Comparison of ENCODE assay signal across 2 cellular contexts in the genomic region with DNA sequence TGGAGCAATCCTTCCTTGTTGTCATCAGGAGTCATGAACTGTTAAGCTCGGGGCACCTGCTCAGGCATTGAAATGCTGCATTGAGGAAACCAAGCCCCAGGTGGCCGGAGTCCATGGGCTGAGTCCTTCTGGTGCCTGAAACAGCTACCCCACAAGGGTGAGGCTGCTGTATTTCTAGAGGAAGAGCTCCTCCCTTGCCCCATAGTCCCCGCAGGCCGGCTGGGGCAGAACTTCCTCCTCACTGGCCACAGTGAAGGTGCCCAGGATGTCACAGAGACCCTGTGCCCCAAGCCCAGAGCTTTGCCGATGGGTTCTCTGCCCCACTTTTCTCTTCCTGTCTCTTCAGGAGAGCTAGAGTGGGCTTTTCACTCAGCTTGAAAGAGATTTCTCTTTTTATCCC.
TF ChIP-seq lines count a peak whose summit lies in the region.

No MANE protein-coding gene starts in this region.

TF ChIP-seq in WTC11, 78 proteins besides CTCF, POLR2A, EP300 and RAD21:
- TF ChIP-seq CREB1 (CRISPR knock-in tag; IDR thresholded peaks at IDR 0.05) (no peak), ZNF138 (CRISPR knock-in tag; conservative IDR thresholded peaks at IDR 0.05) (no peak), ELF4 (CRISPR knock-in tag; IDR thresholded peaks at IDR 0.05; ENCODE audit: low read depth) (no peak), ZNF317 (CRISPR knock-in tag; IDR thresholded peaks at IDR 0.05; ENCODE audit: borderline replicate concordance, low read depth) (no peak), ESRRA (CRISPR knock-in tag; IDR thresholded peaks at IDR 0.05; ENCODE audit: borderline replicate concordance) (no peak)
- TF ChIP-seq, protein P1, sequence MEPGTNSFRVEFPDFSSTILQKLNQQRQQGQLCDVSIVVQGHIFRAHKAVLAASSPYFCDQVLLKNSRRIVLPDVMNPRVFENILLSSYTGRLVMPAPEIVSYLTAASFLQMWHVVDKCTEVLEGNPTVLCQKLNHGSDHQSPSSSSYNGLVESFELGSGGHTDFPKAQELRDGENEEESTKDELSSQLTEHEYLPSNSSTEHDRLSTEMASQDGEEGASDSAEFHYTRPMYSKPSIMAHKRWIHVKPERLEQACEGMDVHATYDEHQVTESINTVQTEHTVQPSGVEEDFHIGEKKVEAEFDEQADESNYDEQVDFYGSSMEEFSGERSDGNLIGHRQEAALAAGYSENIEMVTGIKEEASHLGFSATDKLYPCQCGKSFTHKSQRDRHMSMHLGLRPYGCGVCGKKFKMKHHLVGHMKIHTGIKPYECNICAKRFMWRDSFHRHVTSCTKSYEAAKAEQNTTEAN (CRISPR knock-in tag; IDR thresholded peaks at IDR 0.05) = no peak
- TF ChIP-seq, protein P2, sequence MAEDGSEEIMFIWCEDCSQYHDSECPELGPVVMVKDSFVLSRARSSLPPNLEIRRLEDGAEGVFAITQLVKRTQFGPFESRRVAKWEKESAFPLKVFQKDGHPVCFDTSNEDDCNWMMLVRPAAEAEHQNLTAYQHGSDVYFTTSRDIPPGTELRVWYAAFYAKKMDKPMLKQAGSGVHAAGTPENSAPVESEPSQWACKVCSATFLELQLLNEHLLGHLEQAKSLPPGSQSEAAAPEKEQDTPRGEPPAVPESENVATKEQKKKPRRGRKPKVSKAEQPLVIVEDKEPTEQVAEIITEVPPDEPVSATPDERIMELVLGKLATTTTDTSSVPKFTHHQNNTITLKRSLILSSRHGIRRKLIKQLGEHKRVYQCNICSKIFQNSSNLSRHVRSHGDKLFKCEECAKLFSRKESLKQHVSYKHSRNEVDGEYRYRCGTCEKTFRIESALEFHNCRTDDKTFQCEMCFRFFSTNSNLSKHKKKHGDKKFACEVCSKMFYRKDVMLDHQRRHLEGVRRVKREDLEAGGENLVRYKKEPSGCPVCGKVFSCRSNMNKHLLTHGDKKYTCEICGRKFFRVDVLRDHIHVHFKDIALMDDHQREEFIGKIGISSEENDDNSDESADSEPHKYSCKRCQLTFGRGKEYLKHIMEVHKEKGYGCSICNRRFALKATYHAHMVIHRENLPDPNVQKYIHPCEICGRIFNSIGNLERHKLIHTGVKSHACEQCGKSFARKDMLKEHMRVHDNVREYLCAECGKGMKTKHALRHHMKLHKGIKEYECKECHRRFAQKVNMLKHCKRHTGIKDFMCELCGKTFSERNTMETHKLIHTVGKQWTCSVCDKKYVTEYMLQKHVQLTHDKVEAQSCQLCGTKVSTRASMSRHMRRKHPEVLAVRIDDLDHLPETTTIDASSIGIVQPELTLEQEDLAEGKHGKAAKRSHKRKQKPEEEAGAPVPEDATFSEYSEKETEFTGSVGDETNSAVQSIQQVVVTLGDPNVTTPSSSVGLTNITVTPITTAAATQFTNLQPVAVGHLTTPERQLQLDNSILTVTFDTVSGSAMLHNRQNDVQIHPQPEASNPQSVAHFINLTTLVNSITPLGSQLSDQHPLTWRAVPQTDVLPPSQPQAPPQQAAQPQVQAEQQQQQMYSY (CRISPR knock-in tag; IDR thresholded peaks at IDR 0.05) = no peak
- TF ChIP-seq, protein P3, sequence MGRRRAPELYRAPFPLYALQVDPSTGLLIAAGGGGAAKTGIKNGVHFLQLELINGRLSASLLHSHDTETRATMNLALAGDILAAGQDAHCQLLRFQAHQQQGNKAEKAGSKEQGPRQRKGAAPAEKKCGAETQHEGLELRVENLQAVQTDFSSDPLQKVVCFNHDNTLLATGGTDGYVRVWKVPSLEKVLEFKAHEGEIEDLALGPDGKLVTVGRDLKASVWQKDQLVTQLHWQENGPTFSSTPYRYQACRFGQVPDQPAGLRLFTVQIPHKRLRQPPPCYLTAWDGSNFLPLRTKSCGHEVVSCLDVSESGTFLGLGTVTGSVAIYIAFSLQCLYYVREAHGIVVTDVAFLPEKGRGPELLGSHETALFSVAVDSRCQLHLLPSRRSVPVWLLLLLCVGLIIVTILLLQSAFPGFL (CRISPR knock-in tag; IDR thresholded peaks at IDR 0.05; ENCODE audit: borderline replicate concordance) = no peak
- TF ChIP-seq, protein P4, sequence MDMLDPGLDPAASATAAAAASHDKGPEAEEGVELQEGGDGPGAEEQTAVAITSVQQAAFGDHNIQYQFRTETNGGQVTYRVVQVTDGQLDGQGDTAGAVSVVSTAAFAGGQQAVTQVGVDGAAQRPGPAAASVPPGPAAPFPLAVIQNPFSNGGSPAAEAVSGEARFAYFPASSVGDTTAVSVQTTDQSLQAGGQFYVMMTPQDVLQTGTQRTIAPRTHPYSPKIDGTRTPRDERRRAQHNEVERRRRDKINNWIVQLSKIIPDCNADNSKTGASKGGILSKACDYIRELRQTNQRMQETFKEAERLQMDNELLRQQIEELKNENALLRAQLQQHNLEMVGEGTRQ (CRISPR knock-in tag; IDR thresholded peaks at IDR 0.05) = no peak

TF ChIP-seq in GM23338, 12 proteins besides CTCF, POLR2A, EP300 and RAD21:
- TF ChIP-seq STAT1 (IDR thresholded peaks at IDR 0.05; ENCODE audit: unreplicated experiment) = no peak
- no peak for TF ChIP-seq ZNF114 (CRISPR knock-in tag; IDR thresholded peaks at IDR 0.05)
- no peak for TF ChIP-seq EZH2 (IDR thresholded peaks at IDR 0.05; ENCODE audit: low read depth, unreplicated experiment)
- TF ChIP-seq JUNB (IDR thresholded peaks at IDR 0.05; ENCODE audit: unreplicated experiment) = no peak
- no peak for TF ChIP-seq POLR2AphosphoS5 (IDR thresholded peaks at IDR 0.05; ENCODE audit: low read depth)
- no peak for TF ChIP-seq EZH2phosphoT487 (IDR thresholded peaks at IDR 0.05; ENCODE audit: unreplicated experiment)
- no peak for TF ChIP-seq NANOG (IDR thresholded peaks at IDR 0.05; ENCODE audit: borderline replicate concordance)
- no peak for TF ChIP-seq ZNF331 (CRISPR knock-in tag; IDR thresholded peaks at IDR 0.05; ENCODE audit: low read depth)
- TF ChIP-seq, protein P5, sequence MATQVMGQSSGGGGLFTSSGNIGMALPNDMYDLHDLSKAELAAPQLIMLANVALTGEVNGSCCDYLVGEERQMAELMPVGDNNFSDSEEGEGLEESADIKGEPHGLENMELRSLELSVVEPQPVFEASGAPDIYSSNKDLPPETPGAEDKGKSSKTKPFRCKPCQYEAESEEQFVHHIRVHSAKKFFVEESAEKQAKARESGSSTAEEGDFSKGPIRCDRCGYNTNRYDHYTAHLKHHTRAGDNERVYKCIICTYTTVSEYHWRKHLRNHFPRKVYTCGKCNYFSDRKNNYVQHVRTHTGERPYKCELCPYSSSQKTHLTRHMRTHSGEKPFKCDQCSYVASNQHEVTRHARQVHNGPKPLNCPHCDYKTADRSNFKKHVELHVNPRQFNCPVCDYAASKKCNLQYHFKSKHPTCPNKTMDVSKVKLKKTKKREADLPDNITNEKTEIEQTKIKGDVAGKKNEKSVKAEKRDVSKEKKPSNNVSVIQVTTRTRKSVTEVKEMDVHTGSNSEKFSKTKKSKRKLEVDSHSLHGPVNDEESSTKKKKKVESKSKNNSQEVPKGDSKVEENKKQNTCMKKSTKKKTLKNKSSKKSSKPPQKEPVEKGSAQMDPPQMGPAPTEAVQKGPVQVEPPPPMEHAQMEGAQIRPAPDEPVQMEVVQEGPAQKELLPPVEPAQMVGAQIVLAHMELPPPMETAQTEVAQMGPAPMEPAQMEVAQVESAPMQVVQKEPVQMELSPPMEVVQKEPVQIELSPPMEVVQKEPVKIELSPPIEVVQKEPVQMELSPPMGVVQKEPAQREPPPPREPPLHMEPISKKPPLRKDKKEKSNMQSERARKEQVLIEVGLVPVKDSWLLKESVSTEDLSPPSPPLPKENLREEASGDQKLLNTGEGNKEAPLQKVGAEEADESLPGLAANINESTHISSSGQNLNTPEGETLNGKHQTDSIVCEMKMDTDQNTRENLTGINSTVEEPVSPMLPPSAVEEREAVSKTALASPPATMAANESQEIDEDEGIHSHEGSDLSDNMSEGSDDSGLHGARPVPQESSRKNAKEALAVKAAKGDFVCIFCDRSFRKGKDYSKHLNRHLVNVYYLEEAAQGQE (IDR thresholded peaks at IDR 0.05; ENCODE audit: unreplicated experiment) = no peak
- TF ChIP-seq, protein P6, sequence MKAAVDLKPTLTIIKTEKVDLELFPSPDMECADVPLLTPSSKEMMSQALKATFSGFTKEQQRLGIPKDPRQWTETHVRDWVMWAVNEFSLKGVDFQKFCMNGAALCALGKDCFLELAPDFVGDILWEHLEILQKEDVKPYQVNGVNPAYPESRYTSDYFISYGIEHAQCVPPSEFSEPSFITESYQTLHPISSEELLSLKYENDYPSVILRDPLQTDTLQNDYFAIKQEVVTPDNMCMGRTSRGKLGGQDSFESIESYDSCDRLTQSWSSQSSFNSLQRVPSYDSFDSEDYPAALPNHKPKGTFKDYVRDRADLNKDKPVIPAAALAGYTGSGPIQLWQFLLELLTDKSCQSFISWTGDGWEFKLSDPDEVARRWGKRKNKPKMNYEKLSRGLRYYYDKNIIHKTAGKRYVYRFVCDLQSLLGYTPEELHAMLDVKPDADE (IDR thresholded peaks at IDR 0.05) = no peak
- TF ChIP-seq, protein P7, sequence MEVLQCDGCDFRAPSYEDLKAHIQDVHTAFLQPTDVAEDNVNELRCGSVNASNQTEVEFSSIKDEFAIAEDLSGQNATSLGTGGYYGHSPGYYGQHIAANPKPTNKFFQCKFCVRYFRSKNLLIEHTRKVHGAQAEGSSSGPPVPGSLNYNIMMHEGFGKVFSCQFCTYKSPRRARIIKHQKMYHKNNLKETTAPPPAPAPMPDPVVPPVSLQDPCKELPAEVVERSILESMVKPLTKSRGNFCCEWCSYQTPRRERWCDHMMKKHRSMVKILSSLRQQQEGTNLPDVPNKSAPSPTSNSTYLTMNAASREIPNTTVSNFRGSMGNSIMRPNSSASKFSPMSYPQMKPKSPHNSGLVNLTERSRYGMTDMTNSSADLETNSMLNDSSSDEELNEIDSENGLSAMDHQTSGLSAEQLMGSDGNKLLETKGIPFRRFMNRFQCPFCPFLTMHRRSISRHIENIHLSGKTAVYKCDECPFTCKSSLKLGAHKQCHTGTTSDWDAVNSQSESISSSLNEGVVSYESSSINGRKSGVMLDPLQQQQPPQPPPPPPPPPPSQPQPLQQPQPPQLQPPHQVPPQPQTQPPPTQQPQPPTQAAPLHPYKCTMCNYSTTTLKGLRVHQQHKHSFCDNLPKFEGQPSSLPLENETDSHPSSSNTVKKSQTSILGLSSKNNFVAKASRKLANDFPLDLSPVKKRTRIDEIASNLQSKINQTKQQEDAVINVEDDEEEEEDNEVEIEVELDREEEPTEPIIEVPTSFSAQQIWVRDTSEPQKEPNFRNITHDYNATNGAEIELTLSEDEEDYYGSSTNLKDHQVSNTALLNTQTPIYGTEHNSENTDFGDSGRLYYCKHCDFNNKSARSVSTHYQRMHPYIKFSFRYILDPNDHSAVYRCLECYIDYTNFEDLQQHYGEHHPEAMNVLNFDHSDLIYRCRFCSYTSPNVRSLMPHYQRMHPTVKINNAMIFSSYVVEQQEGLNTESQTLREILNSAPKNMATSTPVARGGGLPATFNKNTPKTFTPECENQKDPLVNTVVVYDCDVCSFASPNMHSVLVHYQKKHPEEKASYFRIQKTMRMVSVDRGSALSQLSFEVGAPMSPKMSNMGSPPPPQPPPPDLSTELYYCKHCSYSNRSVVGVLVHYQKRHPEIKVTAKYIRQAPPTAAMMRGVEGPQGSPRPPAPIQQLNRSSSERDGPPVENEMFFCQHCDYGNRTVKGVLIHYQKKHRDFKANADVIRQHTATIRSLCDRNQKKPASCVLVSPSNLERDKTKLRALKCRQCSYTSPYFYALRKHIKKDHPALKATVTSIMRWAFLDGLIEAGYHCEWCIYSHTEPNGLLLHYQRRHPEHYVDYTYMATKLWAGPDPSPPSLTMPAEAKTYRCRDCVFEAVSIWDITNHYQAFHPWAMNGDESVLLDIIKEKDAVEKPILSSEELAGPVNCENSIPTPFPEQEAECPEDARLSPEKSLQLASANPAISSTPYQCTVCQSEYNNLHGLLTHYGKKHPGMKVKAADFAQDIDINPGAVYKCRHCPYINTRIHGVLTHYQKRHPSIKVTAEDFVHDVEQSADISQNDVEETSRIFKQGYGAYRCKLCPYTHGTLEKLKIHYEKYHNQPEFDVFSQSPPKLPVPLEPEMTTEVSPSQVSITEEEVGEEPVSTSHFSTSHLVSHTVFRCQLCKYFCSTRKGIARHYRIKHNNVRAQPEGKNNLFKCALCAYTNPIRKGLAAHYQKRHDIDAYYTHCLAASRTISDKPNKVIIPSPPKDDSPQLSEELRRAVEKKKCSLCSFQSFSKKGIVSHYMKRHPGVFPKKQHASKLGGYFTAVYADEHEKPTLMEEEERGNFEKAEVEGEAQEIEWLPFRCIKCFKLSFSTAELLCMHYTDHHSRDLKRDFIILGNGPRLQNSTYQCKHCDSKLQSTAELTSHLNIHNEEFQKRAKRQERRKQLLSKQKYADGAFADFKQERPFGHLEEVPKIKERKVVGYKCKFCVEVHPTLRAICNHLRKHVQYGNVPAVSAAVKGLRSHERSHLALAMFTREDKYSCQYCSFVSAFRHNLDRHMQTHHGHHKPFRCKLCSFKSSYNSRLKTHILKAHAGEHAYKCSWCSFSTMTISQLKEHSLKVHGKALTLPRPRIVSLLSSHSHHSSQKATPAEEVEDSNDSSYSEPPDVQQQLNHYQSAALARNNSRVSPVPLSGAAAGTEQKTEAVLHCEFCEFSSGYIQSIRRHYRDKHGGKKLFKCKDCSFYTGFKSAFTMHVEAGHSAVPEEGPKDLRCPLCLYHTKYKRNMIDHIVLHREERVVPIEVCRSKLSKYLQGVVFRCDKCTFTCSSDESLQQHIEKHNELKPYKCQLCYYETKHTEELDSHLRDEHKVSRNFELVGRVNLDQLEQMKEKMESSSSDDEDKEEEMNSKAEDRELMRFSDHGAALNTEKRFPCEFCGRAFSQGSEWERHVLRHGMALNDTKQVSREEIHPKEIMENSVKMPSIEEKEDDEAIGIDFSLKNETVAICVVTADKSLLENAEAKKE (CRISPR knock-in tag; IDR thresholded peaks at IDR 0.05) = no peak
- TF ChIP-seq CREB1 (CRISPR knock-in tag; IDR thresholded peaks at IDR 0.05; ENCODE audit: low read depth) = no peak
